Comparison of ENCODE assay signal across 8 cellular contexts in genomic region chr4:87058272-87059073, GRCh38.
DNase-seq lines count a peak whose midpoint lies in the region; ATAC-seq and TF ChIP-seq lines count a peak whose summit lies in the region.

No MANE protein-coding gene starts in this region.

- no peak overlapping the region for H3K4me3 Mint-ChIP-seq in HFFc6

- no peaks in the 10 kb centered on the region for H3K9me3 Mint-ChIP-seq in HFFc6

- ATAC-seq in foreskin keratinocyte (peak; percentile 35), HG02763 (IDR thresholded peaks at IDR 0.05; ENCODE audit: unreplicated experiment) (no peak), HG03520 (IDR thresholded peaks at IDR 0.05; ENCODE audit: unreplicated experiment) (no peak)

- H3K27ac Mint-ChIP-seq in HFFc6 = peak overlapping the region; percentile 29

- H3K27ac ChIP-seq in foreskin keratinocyte = no peak overlapping the region
- H3K27ac ChIP-seq in skeletal muscle tissue (ENCODE audit: low read depth, low read length) = peak overlapping the region; percentile 80

- H3K4me3 ChIP-seq in BE2C (ENCODE audit: low read depth, low read length) (no peak overlapping the region), skeletal muscle tissue (ENCODE audit: low read length in 3 of 3) (peak overlapping the region in 1 of 3 donors; percentile 8)

- peaks cover 60% of the 10 kb centered on the region for H3K4me1 Mint-ChIP-seq in HFFc6 (ENCODE audit: low read depth)

- peak overlapping the region in 1 of 3 donors; percentile 12 for H3K9ac ChIP-seq in skeletal muscle tissue (ENCODE audit: low read depth in 1 of 3, low read length in 3 of 3)

- TF ChIP-seq CTCF in BE2C (IDR thresholded peaks at IDR 0.05; ENCODE audit: low read depth, low read length) (peak; percentile 42), HFFc6 (IDR thresholded peaks at IDR 0.05) (no peak), foreskin keratinocyte (conservative IDR thresholded peaks at IDR 0.05) (no peak)

- H3K9me3 ChIP-seq in BE2C (no peaks in the 10 kb centered on the region), skeletal muscle tissue (ENCODE audit: control insufficient read depth in 3 of 3, low read length in 3 of 3) (no peaks in the 10 kb centered on the region)

- no peaks in the 10 kb centered on the region for H3K27me3 ChIP-seq in BE2C
- H3K27me3 ChIP-seq in foreskin keratinocyte = no peaks in the 10 kb centered on the region
- H3K27me3 ChIP-seq in skeletal muscle tissue (ENCODE audit: control insufficient read depth in 3 of 3, insufficient read depth in 3 of 3, low read length in 3 of 3) = no peaks in the 10 kb centered on the region

- no peaks in the 10 kb centered on the region for H3K27me3 Mint-ChIP-seq in HFFc6 (ENCODE audit: insufficient read depth)

- peak; percentile 28 for DNase-seq in BE2C
- DNase-seq in HFFc6 = no peak
- peak; percentile 54 to 66 for DNase-seq in activated CD4-positive, alpha-beta T cell treated with anti-CD3 and anti-CD28 coated beads, Interleukin-2, amount 50 U/mL, for 4 hours
- peak in 1 of 2 donors; percentile 47 for DNase-seq in foreskin keratinocyte
- no peak for DNase-seq in GOT3 (lab: John Stamatoyannopoulos, UW)

- H3K4me1 ChIP-seq in BE2C (peaks cover 30% of the 10 kb centered on the region), foreskin keratinocyte (peaks cover 26% of the 10 kb centered on the region), skeletal muscle tissue (ENCODE audit: control insufficient read depth in 3 of 3, insufficient read depth in 3 of 3, low read length in 3 of 3) (peaks cover 63 to 75% (median 64%) of the 10 kb centered on the region in 3 donors)

- peaks cover 18% of the 10 kb centered on the region for H3K36me3 Mint-ChIP-seq in HFFc6 (ENCODE audit: low read depth)

- H3K36me3 ChIP-seq in BE2C (peaks cover 3% of the 10 kb centered on the region; the same call in 1 of the 2 replicates), skeletal muscle tissue (ENCODE audit: control insufficient read depth in 3 of 3, insufficient read depth in 3 of 3, low read length in 3 of 3) (peaks cover 0 to 5% (median 0%) of the 10 kb centered on the region in 3 donors)

Comparison
In these comparisons a context has a peak if more than half of its experiments do, and no peak if none do; other contexts are left out.
1. DNase-seq: peak in BE2C (single experiment) and activated CD4-positive, alpha-beta T cell treated with anti-CD3 and anti-CD28 coated beads, Interleukin-2, amount 50 U/mL, for 4 hours (2 of 2); none in HFFc6 (single experiment) and GOT3 (single experiment).